In genomic region chr2:175414872-175415487, GRCh38 we compare ENCODE assay signal across 8 cellular contexts.
DNase-seq lines count a peak whose midpoint lies in the region; ATAC-seq, FAIRE-seq and TF ChIP-seq lines count a peak whose summit lies in the region.

No MANE protein-coding gene starts in this region.

- in situ Hi-C loops in brain microvascular endothelial cell (cut with HindIII; ENCODE audit: low pct_ligation_motif_present, low sequenced_read_pairs) (no loop called here), transverse colon (cut with MboI; ENCODE audit: low pct_ligation_motif_present in 1 of 4, low pct_unique_long_range_greater_than_20kb in 1 of 4, low sequenced_read_pairs in 3 of 4) (no loop called here)

- H3K27me3 ChIP-seq in brain microvascular endothelial cell (replicated peaks) (no peaks in the 10 kb centered on the region), transverse colon (no peaks in the 10 kb centered on the region)

- POLR2A ChIA-PET in HEK293 (lab: Yijun Ruan, JAX), result no interaction called here

- DNase-seq in DMS53 (lab: John Stamatoyannopoulos, UW), result peak; percentile 85
- peak; percentile 74 for DNase-seq in NCI-H69 (lab: John Stamatoyannopoulos, UW)
- peak; percentile 69 for DNase-seq in brain microvascular endothelial cell
- DNase-seq in kidney, result no peak
- DNase-seq in transverse colon, result peak; percentile 53

- H3K36me3 ChIP-seq in HEK293 (ENCODE audit: control insufficient read depth in 2 of 2, insufficient read depth in 1 of 2, low read length in 2 of 2), result no peaks in the 10 kb centered on the region
- no peaks in the 10 kb centered on the region for H3K36me3 ChIP-seq in brain microvascular endothelial cell (replicated peaks)
- no peaks in the 10 kb centered on the region for H3K36me3 ChIP-seq in kidney (ENCODE audit: control insufficient read depth in 1 of 2, insufficient read depth in 2 of 2, low read length in 2 of 2)
- no peaks in the 10 kb centered on the region for H3K36me3 ChIP-seq in transverse colon

- no peak for TF ChIP-seq EP300 in transverse colon (IDR thresholded peaks at IDR 0.05; ENCODE audit: low read depth)

- H3K4me1 ChIP-seq in HEK293 (ENCODE audit: control insufficient read depth, insufficient read depth, low read length) (no peaks in the 10 kb centered on the region), kidney (ENCODE audit: control insufficient read depth in 1 of 2, insufficient read depth in 1 of 2, low read depth in 1 of 2, low read length in 2 of 2) (no peaks in the 10 kb centered on the region), transverse colon (no peaks in the 10 kb centered on the region)

- intact Hi-C loops in kidney (cut with DNase I) (no loop called here), transverse colon (cut with DNase I; ENCODE audit: low total_unique reads) (no loop called here)

- H3K9me3 ChIP-seq in HEK293 (ENCODE audit: control insufficient read depth, insufficient read depth, low read depth, low read length) (no peaks in the 10 kb centered on the region), kidney (ENCODE audit: control insufficient read depth in 1 of 2, low read length in 2 of 2) (no peaks in the 10 kb centered on the region), transverse colon (no peaks in the 10 kb centered on the region)

- FAIRE-seq in kidney (lab: Jason Lieb, UNC), result peak; percentile 68

- CTCF ChIA-PET in HEK293 (lab: Yijun Ruan, JAX), result interaction anchor here (0.6 to 1.7 kb wide), 19 partner anchors 18 to 1726 kb away, joined by 3 to 7 read pairs (median 3); no protein-coding TSS in a partner anchor

- no peak for TF ChIP-seq POLR2A in transverse colon (IDR thresholded peaks at IDR 0.05)

- H3K9ac ChIP-seq in kidney (ENCODE audit: low read length in 2 of 2), result no peak overlapping the region

- H3K27ac ChIP-seq in HEK293 (ENCODE audit: extremely low read depth, low read depth, low read length) (no peak overlapping the region), brain microvascular endothelial cell (no peak overlapping the region), kidney (ENCODE audit: low read depth in 2 of 2, low read length in 2 of 2) (no peak overlapping the region), transverse colon (no peak overlapping the region)

- ATAC-seq in GM19452 (IDR thresholded peaks at IDR 0.05; ENCODE audit: unreplicated experiment) (no peak), GM21447 (IDR thresholded peaks at IDR 0.05; ENCODE audit: unreplicated experiment) (no peak)

- 39 to 41% methylated on average over 3 of the region's 3 CpGs for WGBS in transverse colon (ENCODE audit: low coverage in 1 of 2), 2 donors

- TF ChIP-seq CTCF in HEK293 (tag by site-specific recombination; IDR thresholded peaks at IDR 0.05) (peak; percentile 48; the same call in 1 of the 2 replicates), brain microvascular endothelial cell (IDR thresholded peaks at IDR 0.05; ENCODE audit: low read depth, low read length, missing control alignments) (peak; percentile 82), kidney (IDR thresholded peaks at IDR 0.05; ENCODE audit: borderline replicate concordance, extremely low read depth, insufficient read depth) (peak; percentile 33), transverse colon (IDR thresholded peaks at IDR 0.05) (peak; percentile 38 to 46 (median 38))

- H3K4me3 ChIP-seq in HEK293 (ENCODE audit: low read depth, low read length) (no peak overlapping the region), brain microvascular endothelial cell (ENCODE audit: low read depth, low read length) (no peak overlapping the region), kidney (ENCODE audit: low read length in 2 of 2) (no peak overlapping the region), transverse colon (no peak overlapping the region)

TF ChIP-seq in HEK293, 187 proteins besides CTCF, POLR2A, EP300 and RAD21:
- no peak for TF ChIP-seq TCF7L2 (IDR thresholded peaks at IDR 0.05; ENCODE audit: borderline replicate concordance, low read depth, low read length)
- no peak for TF ChIP-seq ZNF175 (tag by site-specific recombination; IDR thresholded peaks at IDR 0.05)
- TF ChIP-seq ZNF830 (tag by site-specific recombination; IDR thresholded peaks at IDR 0.05; ENCODE audit: low read depth), result no peak
- no peak for TF ChIP-seq SCRT2 (tag by site-specific recombination; IDR thresholded peaks at IDR 0.05)
- no peak for TF ChIP-seq ZBTB17 (tag by site-specific recombination; IDR thresholded peaks at IDR 0.05)
- TF ChIP-seq SP3 (tag by site-specific recombination; IDR thresholded peaks at IDR 0.05), result no peak
- no peak for TF ChIP-seq REPIN1 (tag by site-specific recombination; IDR thresholded peaks at IDR 0.05; ENCODE audit: low read depth)
- TF ChIP-seq ZNF654 (tag by site-specific recombination; IDR thresholded peaks at IDR 0.05; ENCODE audit: low read depth), result peak; percentile 45
- TF ChIP-seq ZNF747 (tag by site-specific recombination; IDR thresholded peaks at IDR 0.05), result no peak
- TF ChIP-seq ZSCAN18 (tag by site-specific recombination; IDR thresholded peaks at IDR 0.05), result no peak
- no peak for TF ChIP-seq ZNF488 (tag by site-specific recombination; IDR thresholded peaks at IDR 0.05)
- TF ChIP-seq ZNF544 (tag by site-specific recombination; IDR thresholded peaks at IDR 0.05), result no peak
- TF ChIP-seq YY1 (tag by site-specific recombination; IDR thresholded peaks at IDR 0.05), result no peak
- no peak for TF ChIP-seq ZNF341 (tag by site-specific recombination; IDR thresholded peaks at IDR 0.05; ENCODE audit: low read depth)
- no peak for TF ChIP-seq ZNF571 (tag by site-specific recombination; IDR thresholded peaks at IDR 0.05)
- TF ChIP-seq ZNF426 (tag by site-specific recombination; IDR thresholded peaks at IDR 0.05), result no peak
- no peak for TF ChIP-seq ZNF148 (tag by site-specific recombination; IDR thresholded peaks at IDR 0.05; ENCODE audit: borderline replicate concordance)
- TF ChIP-seq ZNF324 (tag by site-specific recombination; IDR thresholded peaks at IDR 0.05), result no peak
- TF ChIP-seq ZNF548 (tag by site-specific recombination; IDR thresholded peaks at IDR 0.05), result no peak
- TF ChIP-seq PRDM1 (tag by site-specific recombination; IDR thresholded peaks at IDR 0.05), result peak; percentile 30; the same call in 1 of the 2 replicates
- TF ChIP-seq GLIS2 (tag by site-specific recombination; IDR thresholded peaks at IDR 0.05), result no peak
- TF ChIP-seq ZNF335 (tag by site-specific recombination; conservative IDR thresholded peaks at IDR 0.05), result peak; percentile 42
- TF ChIP-seq ZNF248 (tag by site-specific recombination; IDR thresholded peaks at IDR 0.05), result no peak
- TF ChIP-seq ZNF558 (tag by site-specific recombination; IDR thresholded peaks at IDR 0.05), result no peak
- TF ChIP-seq ZNF585B (tag by site-specific recombination; IDR thresholded peaks at IDR 0.05), result no peak
- no peak for TF ChIP-seq ZNF157 (tag by site-specific recombination; IDR thresholded peaks at IDR 0.05)
